8 cellular contexts compared by ENCODE assay signal in the genomic region with DNA sequence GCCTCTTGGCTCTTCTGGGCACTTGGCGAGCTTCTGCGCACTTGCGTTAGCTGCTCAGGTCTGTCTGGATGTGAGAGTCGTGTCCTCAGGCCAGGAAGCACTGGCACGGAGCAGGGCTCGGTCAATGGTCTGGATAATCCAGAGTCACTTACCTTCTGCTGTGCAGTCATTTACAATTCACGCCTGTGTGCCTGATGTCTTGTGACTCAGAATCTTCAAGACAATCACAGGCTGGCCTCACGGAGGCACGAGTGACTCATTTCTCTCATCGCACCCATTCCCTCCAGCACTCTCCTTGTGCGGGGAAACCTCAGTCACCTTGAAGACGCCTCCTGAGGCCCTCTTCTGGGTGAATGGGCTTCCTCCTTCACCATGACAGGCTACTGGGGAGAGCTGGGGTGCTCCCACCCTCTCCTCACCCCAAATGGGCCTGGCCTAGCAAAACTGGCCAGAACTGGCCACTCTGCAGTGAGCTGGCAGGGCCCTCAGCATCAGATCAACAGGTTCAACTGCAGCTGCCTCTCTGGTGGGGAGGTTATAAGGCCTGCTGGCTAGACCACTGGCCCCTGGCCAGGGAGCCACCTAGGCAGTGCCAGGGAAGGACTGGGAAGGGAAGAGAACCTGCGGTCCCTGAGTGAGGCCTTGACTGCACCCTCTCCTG. TPM values are rescaled to one million over a fixed set of nuclear protein-coding genes. Genes with fewer than 3 reads are reported as not detected.
A peak's percentile ranks its signal among the peaks of the same experiment; 100 is the strongest.
DNase-seq lines count a peak whose midpoint lies in the region; ATAC-seq and TF ChIP-seq lines count a peak whose summit lies in the region.

No MANE protein-coding gene starts in this region.

- H3K27ac Mint-ChIP-seq in naive thymus-derived CD4-positive, alpha-beta T cell, result peak overlapping the region in 6 of 9 donors; percentile 46 to 93 (median 88)

- H3K36me3 Mint-ChIP-seq in naive thymus-derived CD4-positive, alpha-beta T cell, result peaks cover 0 to 2% (median 0%) of the 10 kb centered on the region in 5 donors

- peak overlapping the region; percentile 92 to 100 (median 98) for H3K4me3 ChIP-seq in BLaER1 treated with 17β-estradiol and CSF1 and Interleukin-3, amounts not matched to agents 10 nM and 100 nM
- H3K4me3 ChIP-seq in naive thymus-derived CD4-positive, alpha-beta T cell (ENCODE audit: low read length), result no peak overlapping the region
- H3K4me3 ChIP-seq in stomach, result peak overlapping the region; percentile 64 to 90 (median 78)

- H3K9me3 Mint-ChIP-seq in naive thymus-derived CD4-positive, alpha-beta T cell, result no peaks in the 10 kb centered on the region

- H3K4me1 ChIP-seq in BLaER1 treated with 17β-estradiol and CSF1 and Interleukin-3, amounts not matched to agents 10 nM and 100 nM, result peaks cover 56 to 74% (median 60%) of the 10 kb centered on the region in 10 experiments
- H3K4me1 ChIP-seq in naive thymus-derived CD4-positive, alpha-beta T cell (ENCODE audit: control insufficient read depth in 2 of 2, insufficient read depth in 2 of 2, low read length in 2 of 2), result peaks cover 26 to 28% of the 10 kb centered on the region in 2 donors
- H3K4me1 ChIP-seq in stomach, result peaks cover 39 to 63% (median 59%) of the 10 kb centered on the region in 4 donors

- no peak for TF ChIP-seq EP300 in stomach (IDR thresholded peaks at IDR 0.05)

- POLR2A ChIA-PET in naive thymus-derived CD4-positive, alpha-beta T cell (lab: Charles Lee), result interaction anchor here (0.6 kb wide), 1 partner anchor 421 kb away, joined by 3 read pairs; no protein-coding TSS in a partner anchor

- H3K9ac ChIP-seq in BLaER1 treated with 17β-estradiol and CSF1 and Interleukin-3, amounts not matched to agents 10 nM and 100 nM, result peak overlapping the region; percentile 90 to 100 (median 97)

- H3K4me1 Mint-ChIP-seq in naive thymus-derived CD4-positive, alpha-beta T cell, result peaks cover 21 to 38% (median 30%) of the 10 kb centered on the region in 7 donors

- H3K9me3 ChIP-seq in BLaER1 treated with 17β-estradiol and CSF1 and Interleukin-3, amounts not matched to agents 10 nM and 100 nM (replicated peaks in 1 of 11), result no peaks in the 10 kb centered on the region
- no peaks in the 10 kb centered on the region for H3K9me3 ChIP-seq in naive thymus-derived CD4-positive, alpha-beta T cell (ENCODE audit: control insufficient read depth in 2 of 3, low read length in 3 of 3)
- no peaks in the 10 kb centered on the region for H3K9me3 ChIP-seq in stomach

- no peaks in the 10 kb centered on the region for H3K27me3 Mint-ChIP-seq in naive thymus-derived CD4-positive, alpha-beta T cell

- no peak for TF ChIP-seq POLR2A in stomach (IDR thresholded peaks at IDR 0.05)

- peaks cover 13 to 43% (median 25%) of the 10 kb centered on the region in 11 experiments; a peak in 21 of 22 replicates for H3K36me3 ChIP-seq in BLaER1 treated with 17β-estradiol and CSF1 and Interleukin-3, amounts not matched to agents 10 nM and 100 nM
- peaks cover 0 to 2% (median 0%) of the 10 kb centered on the region in 3 experiments for H3K36me3 ChIP-seq in naive thymus-derived CD4-positive, alpha-beta T cell (ENCODE audit: control insufficient read depth in 2 of 3, insufficient read depth in 3 of 3, low read length in 3 of 3)
- peaks cover 4 to 14% (median 9%) of the 10 kb centered on the region in 4 donors for H3K36me3 ChIP-seq in stomach

- CTCF ChIA-PET in naive thymus-derived CD4-positive, alpha-beta T cell (lab: Charles Lee), result interaction anchor here (0.6 kb wide), 2 partner anchors 13 to 217 kb away, joined by 3 to 4 read pairs; no protein-coding TSS in a partner anchor

- no peak for ATAC-seq in naive thymus-derived CD4-positive, alpha-beta T cell
- no peak for ATAC-seq in GM18907 (IDR thresholded peaks at IDR 0.05; ENCODE audit: unreplicated experiment)

- peaks cover 16 to 80% (median 64%) of the 10 kb centered on the region in 11 experiments for H4K20me1 ChIP-seq in BLaER1 treated with 17β-estradiol and CSF1 and Interleukin-3, amounts not matched to agents 10 nM and 100 nM

- intact Hi-C loops in naive thymus-derived CD4-positive, alpha-beta T cell (cut with micrococcal nuclease), result loop anchor here in 1 of 2 donors (5.0 kb wide), 4 partner anchors 123 to 827 kb away; a partner anchor contains a TSS
- intact Hi-C loops in stomach (cut with DNase I; ENCODE audit: low total_unique reads), result no loop called here

- peak overlapping the region in 9 of 10 donors; percentile 32 to 86 (median 80) for H3K4me3 Mint-ChIP-seq in naive thymus-derived CD4-positive, alpha-beta T cell

- DNase-seq in HS-5 (ENCODE audit: low read depth), result peak; percentile 77
- DNase-seq in activated CD4-positive, CD25-positive, alpha-beta regulatory T cell treated with anti-CD3 and anti-CD28 coated beads, Interleukin-2, amount 50 U/mL, for 72 hours, result peak; percentile 64
- DNase-seq in naive thymus-derived CD4-positive, alpha-beta T cell, result peak in 2 of 9 donors; percentile 26 to 74
- no peak for DNase-seq in stomach
- no peak for DNase-seq in NCI-H82 (lab: John Stamatoyannopoulos, UW)

- H3K27ac ChIP-seq in BLaER1 treated with 17β-estradiol and CSF1 and Interleukin-3, amounts not matched to agents 10 nM and 100 nM, result peak overlapping the region in 10 of 11 experiments; percentile 89 to 99 (median 95); a peak in 18 of 22 replicates
- H3K27ac ChIP-seq in cingulate gyrus (ENCODE audit: low read depth, low read length) (peak overlapping the region; percentile 39), stomach (peak overlapping the region in 4 of 5 donors; percentile 8 to 98 (median 96))
- H3K27ac ChIP-seq in naive thymus-derived CD4-positive, alpha-beta T cell (ENCODE audit: low read depth, low read length), result peak overlapping the region; percentile 97

- WGBS in stomach, 5 donors, result 61 to 76% (median 68%) methylated on average over 13 of the region's 13 CpGs

- TF ChIP-seq CTCF in stomach (IDR thresholded peaks at IDR 0.05), result no peak

- H3K27me3 ChIP-seq in BLaER1 treated with 17β-estradiol and CSF1 and Interleukin-3, amounts not matched to agents 10 nM and 100 nM, result no peaks in the 10 kb centered on the region
- no peaks in the 10 kb centered on the region for H3K27me3 ChIP-seq in naive thymus-derived CD4-positive, alpha-beta T cell (ENCODE audit: control insufficient read depth in 2 of 2, insufficient read depth in 2 of 2, low read length in 2 of 2)
- no peaks in the 10 kb centered on the region for H3K27me3 ChIP-seq in stomach

- peak overlapping the region; percentile 92 to 100 (median 99) for H3K4me2 ChIP-seq in BLaER1 treated with 17β-estradiol and CSF1 and Interleukin-3, amounts not matched to agents 10 nM and 100 nM

RNA-seq across cellular contexts. Expression of a gene that starts 1.9 kb away (rescaled TPM):
- total RNA-seq in naive thymus-derived CD4-positive, alpha-beta T cell, result 10 to 100 TPM; 51.0 to 89.8 (median 55.6) TPM
- polyA plus RNA-seq in naive thymus-derived CD4-positive, alpha-beta T cell, result 1 to 10 TPM; 3.2 to 7.5 TPM
- 100 to 1,000 TPM in 1 of 5 donors, 10 to 100 TPM in 4; 25.2 to 235 (median 83.5) TPM for total RNA-seq in stomach
- 10 to 100 TPM; 29.3 to 33.2 (median 29.6) TPM for polyA plus RNA-seq in stomach

RNA-seq across cellular contexts. Expression of a gene that starts 34.5 kb away (rescaled TPM):
- not detected for total RNA-seq in naive thymus-derived CD4-positive, alpha-beta T cell
- polyA plus RNA-seq in naive thymus-derived CD4-positive, alpha-beta T cell, result not detected
- not detected for total RNA-seq in stomach
- polyA plus RNA-seq in stomach, result not detected

RNA-seq across cellular contexts. Expression of a gene that starts 41.2 kb away (rescaled TPM):
- 1 to 10 TPM; 1.6 to 5.8 (median 3.2) TPM for total RNA-seq in naive thymus-derived CD4-positive, alpha-beta T cell
- polyA plus RNA-seq in naive thymus-derived CD4-positive, alpha-beta T cell, result 1 to 10 TPM; 4.6 to 5.1 TPM
- total RNA-seq in stomach, result under 1 TPM in 2 of 5 donors, not detected in 3; 0.89 to 0.92 TPM
- polyA plus RNA-seq in stomach, result 1 to 10 TPM in 2 of 3 donors, under 1 TPM in 1; 0.35 to 1.4 (median 1.4) TPM

RNA-seq across cellular contexts. Expression of a gene that starts 44.1 kb away (rescaled TPM):
- total RNA-seq in naive thymus-derived CD4-positive, alpha-beta T cell, result 10 to 100 TPM; 27.1 to 63.0 (median 45.1) TPM
- 10 to 100 TPM; 12.3 to 16.2 TPM for polyA plus RNA-seq in naive thymus-derived CD4-positive, alpha-beta T cell
- 100 to 1,000 TPM in 2 of 5 donors, 10 to 100 TPM in 3; 14.3 to 217 (median 52.6) TPM for total RNA-seq in stomach
- 10 to 100 TPM; 30.1 to 46.5 (median 38.0) TPM for polyA plus RNA-seq in stomach

Comparison
In these comparisons a context has a peak if more than half of its experiments do, and no peak if none do; other contexts are left out.
1. H3K27ac ChIP-seq: peak in every context shown above with its lines; median percentile 97 in naive thymus-derived CD4-positive, alpha-beta T cell; 96 in stomach; 95 in BLaER1 treated with 17β-estradiol and CSF1 and Interleukin-3, amounts not matched to agents 10 nM and 100 nM; 39 in cingulate gyrus.
2. DNase-seq: peak in HS-5 (single experiment) and activated CD4-positive, CD25-positive, alpha-beta regulatory T cell treated with anti-CD3 and anti-CD28 coated beads, Interleukin-2, amount 50 U/mL, for 72 hours (single experiment); none in stomach (single experiment) and NCI-H82 (single experiment).